25 cellular contexts compared by ENCODE assay signal in the genomic region with DNA sequence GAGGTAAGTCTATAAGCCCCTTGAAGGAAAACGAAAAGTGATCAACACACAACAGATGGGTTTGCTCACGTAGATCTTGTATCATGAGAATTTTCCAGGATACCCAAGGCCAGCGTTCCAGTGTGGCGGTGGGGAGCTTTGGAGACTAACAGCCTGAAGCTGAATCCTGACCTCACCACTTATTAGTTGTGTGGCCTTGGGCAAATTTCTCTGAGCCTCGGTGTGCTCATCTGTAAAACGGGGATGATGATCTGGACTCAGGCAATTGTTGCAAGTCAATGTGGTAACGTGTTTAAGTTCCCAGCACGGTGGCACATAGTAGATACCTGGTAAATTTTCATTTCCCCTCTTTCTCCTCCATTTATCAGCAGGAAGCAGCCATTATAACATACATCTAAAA.
"Had no signal": no experiment of that assay in that cellular context is flagged by ENCODE, and none has a peak within 500 bp of the region (broad histone marks: within the 10 kb centered on the region; RNA-seq: fewer than 3 reads in every experiment).

No MANE protein-coding gene starts in this region.

- H3K27me3 ChIP-seq: colonic mucosa, esophagus muscularis mucosa, foreskin keratinocyte, gastroesophageal sphincter, heart left ventricle, hepatocyte had no signal

- H3K9me3 Mint-ChIP-seq: dendritic cell treated with granulocyte-macrophage colony-stimulating factor and Interleukin-4, amounts not matched to agents 40 ng/mL and 50 ng/mL, for 4 days; effector memory CD8-positive, alpha-beta T cell; immature natural killer cell; memory B cell; mesothelial cell of epicardium; naive B cell had no signal

- H2AFZ ChIP-seq: hepatocyte had no signal

- H3K27me3 Mint-ChIP-seq: memory B cell had no signal

- H3K9me3 ChIP-seq: colonic mucosa, esophagus muscularis mucosa, gastroesophageal sphincter, heart left ventricle, lower lobe of right lung, mucosa of descending colon had no signal

- H3K27ac Mint-ChIP-seq: dendritic cell treated with granulocyte-macrophage colony-stimulating factor and Interleukin-4, amounts not matched to agents 40 ng/mL and 50 ng/mL, for 4 days; effector memory CD8-positive, alpha-beta T cell; immature natural killer cell; memory B cell; mesothelial cell of epicardium had no signal

- H3K4me3 Mint-ChIP-seq: dendritic cell treated with granulocyte-macrophage colony-stimulating factor and Interleukin-4, amounts not matched to agents 40 ng/mL and 50 ng/mL, for 4 days; effector memory CD8-positive, alpha-beta T cell; immature natural killer cell; memory B cell; mesothelial cell of epicardium; naive B cell had no signal

- H3K4me1 Mint-ChIP-seq: immature natural killer cell, memory B cell had no signal

- H3K4me2 ChIP-seq: hepatocyte had no signal

- H3K36me3 Mint-ChIP-seq: immature natural killer cell, memory B cell, mesothelial cell of epicardium, naive B cell had no signal

- H3K27ac ChIP-seq: colonic mucosa, esophagus muscularis mucosa, gastroesophageal sphincter, hepatocyte, lower lobe of right lung had no signal

- H3K79me2 ChIP-seq: hepatocyte had no signal

- H3K4me1 ChIP-seq: colonic mucosa, lower lobe of right lung had no signal

- H3K36me3 ChIP-seq: colonic mucosa, esophagus muscularis mucosa, gastroesophageal sphincter, heart left ventricle, lower lobe of right lung had no signal

- ATAC-seq: effector memory CD8-positive, alpha-beta T cell; foreskin keratinocyte; gastroesophageal sphincter; heart left ventricle; left colon; left lobe of liver; left ventricle myocardium superior; lower lobe of right lung; mucosa of descending colon had no signal

- H3K4me3 ChIP-seq: colonic mucosa, esophagus muscularis mucosa, gastroesophageal sphincter, heart left ventricle, hepatocyte, lower lobe of right lung, mucosa of descending colon had no signal

- FAIRE-seq: endothelial cell of umbilical vein, frontal cortex, kidney had no signal

- DNase-seq: colonic mucosa; cortex of kidney; effector CD8-positive, alpha-beta T cell; effector memory CD8-positive, alpha-beta T cell; heart left ventricle; hypothalamus; immature natural killer cell; islet precursor cell; kidney; kidney glomerular epithelial cell; left colon; left ventricle myocardium superior; lower lobe of right lung; mucosa of descending colon; naive B cell had no signal
